35 cellular contexts compared by ENCODE assay signal in the genomic region with DNA sequence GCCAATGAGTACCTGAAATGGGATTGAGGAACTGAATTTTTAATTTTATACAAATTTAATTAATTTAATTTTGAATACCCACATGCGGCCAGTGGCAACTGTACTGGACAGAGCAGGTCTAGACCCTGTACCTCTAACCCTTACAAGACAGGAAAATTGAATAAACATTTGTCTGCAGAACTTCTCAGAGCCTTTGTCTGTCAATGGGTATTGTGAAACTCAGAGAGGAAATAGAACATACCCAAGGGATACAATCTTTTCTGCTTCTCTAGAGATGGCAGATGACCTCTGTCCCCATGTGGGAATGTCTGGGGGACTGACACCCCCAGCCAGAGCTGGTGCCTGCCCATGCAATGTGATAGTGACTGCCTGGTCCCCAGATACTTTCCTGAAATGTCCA.
"Had no signal": no experiment of that assay in that cellular context is flagged by ENCODE, and none has a peak within 500 bp of the region (broad histone marks: within the 10 kb centered on the region; RNA-seq: fewer than 3 reads in every experiment).

No MANE protein-coding gene starts in this region.

- H3K36me3 ChIP-seq: brain microvascular endothelial cell, cardiac muscle cell, colonic mucosa, esophagus muscularis mucosa, gastroesophageal sphincter, heart right ventricle had no signal

- H3K4me3 ChIP-seq: cardiac muscle cell, colonic mucosa, esophagus muscularis mucosa, gastroesophageal sphincter, heart right ventricle, hepatocyte had no signal

- H3K27me3 ChIP-seq: brain microvascular endothelial cell, cardiac muscle cell, colonic mucosa, esophagus muscularis mucosa, gastroesophageal sphincter, heart right ventricle, hepatocyte had no signal

- H3K4me1 ChIP-seq: colonic mucosa, esophagus muscularis mucosa, gastroesophageal sphincter, heart right ventricle had no signal

- ATAC-seq: activated CD4-positive, alpha-beta T cell treated with anti-CD3 and anti-CD28 coated beads for 36 hours; activated CD8-positive, alpha-beta memory T cell treated with anti-CD3 and anti-CD28 coated beads, Interleukin-2, amount 10 ng/mL, durations not matched to agents 7 days and 5 days; activated CD8-positive, alpha-beta T cell treated with anti-CD3 and anti-CD28 coated beads, Interleukin-2, amount 10 ng/mL, durations not matched to agents 7 days and 5 days; activated naive CD4-positive, alpha-beta T cell treated with anti-CD3 and anti-CD28 coated beads, Interleukin-2, amount 50 U/mL, for 72 hours; gastroesophageal sphincter; heart right ventricle; T-helper 17 cell had no signal

- H3K27ac Mint-ChIP-seq: activated CD4-positive, alpha-beta memory T cell treated with anti-CD3 and anti-CD28 coated beads for 36 hours; activated CD4-positive, alpha-beta T cell treated with anti-CD3 and anti-CD28 coated beads for 36 hours; activated CD4-positive, alpha-beta T cell treated with anti-CD3 and anti-CD28 coated beads, Interleukin-2, amount 10 ng/mL, durations not matched to agents 24 days and 14 days; activated CD8-positive, alpha-beta memory T cell treated with anti-CD3 and anti-CD28 coated beads, Interleukin-2, amount 10 ng/mL, durations not matched to agents 7 days and 5 days; activated CD8-positive, alpha-beta T cell treated with anti-CD3 and anti-CD28 coated beads, Interleukin-2, amount 10 ng/mL, durations not matched to agents 7 days and 5 days; activated naive CD4-positive, alpha-beta T cell treated with anti-CD3 and anti-CD28 coated beads, Interleukin-2, amount 10 ng/mL, durations not matched to agents 7 days and 5 days; activated naive CD4-positive, alpha-beta T cell treated with anti-CD3 and anti-CD28 coated beads, Interleukin-2, amount 50 U/mL, for 72 hours; activated naive CD8-positive, alpha-beta T cell treated with anti-CD3 and anti-CD28 coated beads, Interleukin-2, amount 10 ng/mL, durations not matched to agents 7 days and 5 days; T-helper 17 cell; T-helper 2 cell treated with Interferon-gamma antibody and Interleukin-4, amounts not matched to agents 5 μg/mL and 100 μg/mL, for 36 hours had no signal

- H3K36me3 Mint-ChIP-seq: activated CD4-positive, alpha-beta memory T cell treated with anti-CD3 and anti-CD28 coated beads for 36 hours; activated CD8-positive, alpha-beta memory T cell treated with anti-CD3 and anti-CD28 coated beads, Interleukin-2, amount 10 ng/mL, durations not matched to agents 7 days and 5 days; activated naive CD4-positive, alpha-beta T cell treated with anti-CD3 and anti-CD28 coated beads, Interleukin-2, amount 10 ng/mL, durations not matched to agents 7 days and 5 days; activated naive CD4-positive, alpha-beta T cell treated with anti-CD3 and anti-CD28 coated beads, Interleukin-2, amount 50 U/mL, for 72 hours; activated naive CD8-positive, alpha-beta T cell treated with anti-CD3 and anti-CD28 coated beads, Interleukin-2, amount 10 ng/mL, durations not matched to agents 7 days and 5 days had no signal

- H3K4me1 Mint-ChIP-seq: activated CD4-positive, alpha-beta T cell treated with anti-CD3 and anti-CD28 coated beads, Interleukin-2, amount 10 ng/mL, durations not matched to agents 24 days and 14 days; activated CD8-positive, alpha-beta memory T cell treated with anti-CD3 and anti-CD28 coated beads, Interleukin-2, amount 10 ng/mL, durations not matched to agents 7 days and 5 days; activated naive CD4-positive, alpha-beta T cell treated with anti-CD3 and anti-CD28 coated beads, Interleukin-2, amount 10 ng/mL, durations not matched to agents 7 days and 5 days; T-helper 17 cell had no signal

- DNase-seq: activated CD4-positive, alpha-beta memory T cell treated with anti-CD3 and anti-CD28 coated beads for 36 hours; activated CD4-positive, alpha-beta T cell treated with anti-CD3 and anti-CD28 coated beads for 36 hours; activated CD4-positive, alpha-beta T cell treated with anti-CD3 and anti-CD28 coated beads, Interleukin-2, amount 10 ng/mL, durations not matched to agents 24 days and 14 days; activated CD4-positive, CD25-positive, alpha-beta regulatory T cell; activated CD4-positive, CD25-positive, alpha-beta regulatory T cell treated with anti-CD3 and anti-CD28 coated beads, Interleukin-2, amount 50 U/mL, for 72 hours; activated CD8-positive, alpha-beta memory T cell treated with anti-CD3 and anti-CD28 coated beads, Interleukin-2, amount 10 ng/mL, durations not matched to agents 7 days and 5 days; activated CD8-positive, alpha-beta memory T cell treated with anti-CD3 and anti-CD28 coated beads, Interleukin-2, amount 50 U/mL, for 4 hours; activated CD8-positive, alpha-beta T cell treated with anti-CD3 and anti-CD28 coated beads, Interleukin-2, amount 10 ng/mL, durations not matched to agents 7 days and 5 days; activated gamma-delta T cell; activated naive CD4-positive, alpha-beta T cell; activated naive CD4-positive, alpha-beta T cell treated with anti-CD3 and anti-CD28 coated beads, Interleukin-2, amount 10 ng/mL, durations not matched to agents 7 days and 5 days; activated naive CD8-positive, alpha-beta T cell treated with anti-CD3 and anti-CD28 coated beads, Interleukin-2, amount 10 ng/mL, durations not matched to agents 7 days and 5 days; activated T-cell treated with anti-CD3 and anti-CD28 coated beads, Interleukin-2, amount 50 U/mL, for 1 hour; activated T-cell treated with anti-CD3 and anti-CD28 coated beads, Interleukin-2, amount 50 U/mL, for 48 hours; amniotic stem cell; anterior cingulate cortex; central memory CD4-positive, alpha-beta T cell; cerebellar nuclear complex; colonic mucosa; effector CD8-positive, alpha-beta T cell; erythroblast; foreskin melanocyte; heart right ventricle; T-helper 1 cell; T-helper 17 cell had no signal

- H3K4me3 Mint-ChIP-seq: activated CD4-positive, alpha-beta memory T cell treated with anti-CD3 and anti-CD28 coated beads for 36 hours; activated CD4-positive, alpha-beta T cell treated with anti-CD3 and anti-CD28 coated beads for 36 hours; activated CD4-positive, alpha-beta T cell treated with anti-CD3 and anti-CD28 coated beads, Interleukin-2, amount 10 ng/mL, durations not matched to agents 24 days and 14 days; activated CD8-positive, alpha-beta memory T cell treated with anti-CD3 and anti-CD28 coated beads, Interleukin-2, amount 10 ng/mL, durations not matched to agents 7 days and 5 days; activated CD8-positive, alpha-beta T cell treated with anti-CD3 and anti-CD28 coated beads, Interleukin-2, amount 10 ng/mL, durations not matched to agents 7 days and 5 days; activated naive CD4-positive, alpha-beta T cell treated with anti-CD3 and anti-CD28 coated beads, Interleukin-2, amount 10 ng/mL, durations not matched to agents 7 days and 5 days; activated naive CD8-positive, alpha-beta T cell treated with anti-CD3 and anti-CD28 coated beads, Interleukin-2, amount 10 ng/mL, durations not matched to agents 7 days and 5 days; T-helper 17 cell; T-helper 2 cell treated with Interferon-gamma antibody and Interleukin-4, amounts not matched to agents 5 μg/mL and 100 μg/mL, for 36 hours had no signal

- H3K9me3 Mint-ChIP-seq: activated CD4-positive, alpha-beta memory T cell treated with anti-CD3 and anti-CD28 coated beads for 36 hours; activated naive CD4-positive, alpha-beta T cell treated with anti-CD3 and anti-CD28 coated beads, Interleukin-2, amount 10 ng/mL, durations not matched to agents 7 days and 5 days; T-helper 2 cell treated with Interferon-gamma antibody and Interleukin-4, amounts not matched to agents 5 μg/mL and 100 μg/mL, for 36 hours had no signal

- FAIRE-seq: astrocyte, endometrium, endothelial cell of umbilical vein had no signal

- H3K27ac ChIP-seq: brain microvascular endothelial cell, cardiac muscle cell, colonic mucosa, esophagus muscularis mucosa, gastroesophageal sphincter, heart right ventricle, hepatocyte had no signal
